1 cellular context compared by ENCODE assay signal in genomic region chr18:71105078-71105819, GRCh38.
TF ChIP-seq lines count a peak whose summit lies in the region.

No MANE protein-coding gene starts in this region.

TF ChIP-seq in endothelial cell of umbilical vein, 7 proteins besides CTCF, POLR2A, EP300 and RAD21:
- TF ChIP-seq MYC (IDR thresholded peaks at IDR 0.05; ENCODE audit: low read depth, low read length): no peak
- no peak for TF ChIP-seq MAX (IDR thresholded peaks at IDR 0.05; ENCODE audit: insufficient read depth, insufficient read length)
